ENCODE assay signal across 8 cellular contexts in the genomic region with DNA sequence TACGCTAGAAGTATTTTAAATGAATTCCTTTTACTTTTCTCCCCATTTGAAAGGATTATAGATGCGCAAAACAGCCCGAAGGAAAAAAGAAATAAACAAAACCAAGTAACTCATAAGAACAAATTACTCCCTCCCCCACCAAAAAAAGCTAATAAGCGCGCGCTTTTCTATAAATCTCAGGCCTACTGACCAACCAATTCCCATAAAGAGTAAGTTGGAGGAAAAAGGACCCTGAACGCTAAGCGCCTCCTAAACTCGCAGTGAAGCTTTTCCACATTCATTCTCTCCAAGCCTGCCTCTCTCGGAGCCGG. TPM values are rescaled to one million over a fixed set of nuclear protein-coding genes. Genes with fewer than 3 reads are reported as not detected.
A peak's percentile ranks its signal among the peaks of the same experiment; 100 is the strongest.
DNase-seq lines count a peak whose midpoint lies in the region; ATAC-seq lines count a peak whose summit lies in the region.

No MANE protein-coding gene starts in this region.

- H3K4me3 Mint-ChIP-seq in activated CD4-positive, alpha-beta memory T cell treated with anti-CD3 and anti-CD28 coated beads for 36 hours: peak overlapping the region; percentile 89
- H3K4me3 Mint-ChIP-seq in stimulated activated naive CD8-positive, alpha-beta T cell treated with anti-CD3 and anti-CD28 coated beads, Interleukin-15, amount 100 ng/mL, for 72 hours: peak overlapping the region; percentile 93 to 96

- intact Hi-C loops in activated CD4-positive, alpha-beta memory T cell treated with anti-CD3 and anti-CD28 coated beads for 36 hours (cut with micrococcal nuclease): loop anchor here (1.0 to 10.0 kb wide), 8 partner anchors 48 to 1855 kb away; partner anchors contain the start of genes BRMS1L, FOXA1, RALGAPA1 and SPTSSA

- H3K4me3 ChIP-seq in iPS-15b (ENCODE audit: low read depth, low read length): peak overlapping the region; percentile 96

- peaks cover 36% of the 10 kb centered on the region for H3K4me1 Mint-ChIP-seq in activated CD4-positive, alpha-beta memory T cell treated with anti-CD3 and anti-CD28 coated beads for 36 hours (ENCODE audit: low read depth)
- peaks cover 27% of the 10 kb centered on the region for H3K4me1 Mint-ChIP-seq in stimulated activated naive CD8-positive, alpha-beta T cell treated with anti-CD3 and anti-CD28 coated beads, Interleukin-15, amount 100 ng/mL, for 72 hours

- CTCF ChIA-PET in activated CD4-positive, alpha-beta memory T cell treated with anti-CD3 and anti-CD28 coated beads for 36 hours (lab: Charles Lee): interaction anchor here (1.0 to 1.1 kb wide), 2 partner anchors 17 to 21 kb away, joined by 3 read pairs; no protein-coding TSS in a partner anchor

- no peaks in the 10 kb centered on the region for H3K9me3 Mint-ChIP-seq in activated CD4-positive, alpha-beta memory T cell treated with anti-CD3 and anti-CD28 coated beads for 36 hours
- peaks cover 0 to 6% of the 10 kb centered on the region in 2 donors for H3K9me3 Mint-ChIP-seq in stimulated activated naive CD8-positive, alpha-beta T cell treated with anti-CD3 and anti-CD28 coated beads, Interleukin-15, amount 100 ng/mL, for 72 hours

- no peaks in the 10 kb centered on the region for H3K36me3 ChIP-seq in iPS-15b (ENCODE audit: control insufficient read depth, insufficient read depth, low read length)

- H3K27me3 ChIP-seq in iPS-15b (ENCODE audit: control insufficient read depth, insufficient read depth, low read length): no peaks in the 10 kb centered on the region

- H3K27ac Mint-ChIP-seq in activated CD4-positive, alpha-beta memory T cell treated with anti-CD3 and anti-CD28 coated beads for 36 hours: peak overlapping the region; percentile 89
- peak overlapping the region; percentile 94 to 97 for H3K27ac Mint-ChIP-seq in stimulated activated naive CD8-positive, alpha-beta T cell treated with anti-CD3 and anti-CD28 coated beads, Interleukin-15, amount 100 ng/mL, for 72 hours

- no peak for ATAC-seq in stimulated activated naive CD8-positive, alpha-beta T cell treated with anti-CD3 and anti-CD28 coated beads, Interleukin-15, amount 100 ng/mL, for 72 hours
- ATAC-seq in HG03108 (IDR thresholded peaks at IDR 0.05; ENCODE audit: unreplicated experiment): no peak

- H3K36me3 Mint-ChIP-seq in activated CD4-positive, alpha-beta memory T cell treated with anti-CD3 and anti-CD28 coated beads for 36 hours: peaks cover 4% of the 10 kb centered on the region

- peak overlapping the region; percentile 91 for H3K9ac ChIP-seq in iPS-15b (ENCODE audit: low read depth, low read length)

- H3K27me3 Mint-ChIP-seq in activated CD4-positive, alpha-beta memory T cell treated with anti-CD3 and anti-CD28 coated beads for 36 hours: peaks cover 6% of the 10 kb centered on the region
- peaks cover 7% of the 10 kb centered on the region for H3K27me3 Mint-ChIP-seq in stimulated activated naive CD8-positive, alpha-beta T cell treated with anti-CD3 and anti-CD28 coated beads, Interleukin-15, amount 100 ng/mL, for 72 hours

- peaks cover 4% of the 10 kb centered on the region for H3K4me1 ChIP-seq in iPS-15b (ENCODE audit: control insufficient read depth, insufficient read depth, low read length)

- no peaks in the 10 kb centered on the region for H3K9me3 ChIP-seq in iPS-15b (ENCODE audit: control insufficient read depth, insufficient read depth, low read length)

- peak; percentile 56 for DNase-seq in SHP77 treated with DMSO at 0.1 percent for 48 hours (lab: John Stamatoyannopoulos, UW)
- DNase-seq in SHP77 (lab: John Stamatoyannopoulos, UW): no peak
- DNase-seq in activated CD4-positive, alpha-beta memory T cell treated with anti-CD3 and anti-CD28 coated beads for 36 hours: no peak
- no peak for DNase-seq in stimulated activated naive CD8-positive, alpha-beta T cell treated with anti-CD3 and anti-CD28 coated beads, Interleukin-15, amount 100 ng/mL, for 72 hours
- no peak for DNase-seq in cerebellar cortex (ENCODE audit: low spot score)
- no peak for DNase-seq in C1 segment of cervical spinal cord (lab: John Stamatoyannopoulos, UW)

- POLR2A ChIA-PET in activated CD4-positive, alpha-beta memory T cell treated with anti-CD3 and anti-CD28 coated beads for 36 hours (lab: Charles Lee): interaction anchor here (1.0 to 1.3 kb wide), 2 partner anchors 20 to 493 kb away, joined by 3 read pairs; no protein-coding TSS in a partner anchor

RNA-seq across cellular contexts. Expression of gene MBIP, which starts 0.6 kb away (rescaled TPM):
- 10 to 100 TPM; 25.5 to 27.3 TPM for total RNA-seq in activated CD4-positive, alpha-beta memory T cell treated with anti-CD3 and anti-CD28 coated beads for 36 hours
